Comparison of ENCODE assay signal across 1 cellular context in genomic region chr16:57261806-57262205, GRCh38.
TF ChIP-seq lines count a peak whose summit lies in the region.

No MANE protein-coding gene starts in this region.

TF ChIP-seq in endothelial cell of umbilical vein, 7 proteins besides CTCF, POLR2A, EP300 and RAD21:
- no peak for TF ChIP-seq POLR2AphosphoS5 (IDR thresholded peaks at IDR 0.05; ENCODE audit: insufficient read depth, low read depth, low read length)
- no peak for TF ChIP-seq JUN (IDR thresholded peaks at IDR 0.05; ENCODE audit: borderline replicate concordance, insufficient read depth, insufficient read length, low read depth)
- no peak for TF ChIP-seq MAX (IDR thresholded peaks at IDR 0.05; ENCODE audit: insufficient read depth, insufficient read length)
TF ChIP-seq in endothelial cell of umbilical vein: peak in this region for 0.
